25 cellular contexts compared by ENCODE assay signal in genomic region chr13:43782686-43783085, GRCh38. TPM values are rescaled to one million over a fixed set of nuclear protein-coding genes. Genes with fewer than 3 reads are reported as not detected.
DNase-seq lines count a peak whose midpoint lies in the region; ATAC-seq and TF ChIP-seq lines count a peak whose summit lies in the region.
"Had no signal": no experiment of that assay in that cellular context is flagged by ENCODE, and none has a peak within 500 bp of the region (broad histone marks: within the 10 kb centered on the region; RNA-seq: fewer than 3 reads in every experiment).

No MANE protein-coding gene starts in this region.

- H4K20me1 ChIP-seq in HCT116 (ENCODE audit: insufficient read depth), result no peaks in the 10 kb centered on the region

- no TSS peak for BruUV-seq in HCT116 (replicated peaks; lab: Mats Ljungman, UMichigan)

- ATAC-seq in HCT116 (no peak), foreskin keratinocyte (peak; percentile 14)
- ATAC-seq: Right ventricle myocardium inferior had no signal

- H3K27ac ChIP-seq in HCT116 (ENCODE audit: low read depth, low read length) (no peak overlapping the region), foreskin keratinocyte (no peak overlapping the region)
- H3K27ac ChIP-seq: 22Rv1, KMS-11, SJSA1 had no signal

- H3K4me2 ChIP-seq in HCT116 (ENCODE audit: low read length), result peak overlapping the region; percentile 22; the same call in 1 of the 2 replicates
- H3K4me2 ChIP-seq: KMS-11 had no signal

- TF ChIP-seq RAD21 in HCT116 (IDR thresholded peaks at IDR 0.05; ENCODE audit: low read depth), result no peak

- H3K36me3 ChIP-seq in HCT116 (ENCODE audit: control insufficient read depth in 1 of 2, insufficient read depth in 2 of 2, low read length in 2 of 2), result no peaks in the 10 kb centered on the region
- H3K36me3 ChIP-seq: SJSA1 had no signal

- no peaks in the 10 kb centered on the region for H3K9me3 ChIP-seq in HCT116 (ENCODE audit: control insufficient read depth in 1 of 2, insufficient read depth in 1 of 2, low read depth in 1 of 2, low read length in 2 of 2)
- H3K9me3 ChIP-seq: SJSA1 had no signal

- no peaks in the 10 kb centered on the region for H3K36me3 Mint-ChIP-seq in brain
- H3K36me3 Mint-ChIP-seq: CD8-positive, alpha-beta memory T cell had no signal

- H3K27me3 ChIP-seq in HCT116 (ENCODE audit: insufficient read depth, low read length), result no peaks in the 10 kb centered on the region; the same call in 1 of the 2 replicates
- no peaks in the 10 kb centered on the region for H3K27me3 ChIP-seq in foreskin keratinocyte
- H3K27me3 ChIP-seq: SJSA1 had no signal

- no peak overlapping the region for H3K4me3 ChIP-seq in HCT116 (replicated peaks in 1 of 2; ENCODE audit: low read depth in 1 of 2, low read length in 2 of 2)
- H3K4me3 ChIP-seq: SJSA1 had no signal

- no peak overlapping the region for H2AFZ ChIP-seq in HCT116 (ENCODE audit: low read depth, low read length, poor library complexity, severe bottlenecking)

- no peaks in the 10 kb centered on the region for H3K9me3 Mint-ChIP-seq in brain
- H3K9me3 Mint-ChIP-seq: CD8-positive, alpha-beta memory T cell had no signal

- peaks cover 0 to 19% of the 10 kb centered on the region in 2 experiments; a peak in 2 of 4 replicates for H3K4me1 ChIP-seq in HCT116 (ENCODE audit: control insufficient read depth in 1 of 2, insufficient read depth in 2 of 2, low read length in 2 of 2)
- no peaks in the 10 kb centered on the region for H3K4me1 ChIP-seq in foreskin keratinocyte

- CTCF ChIA-PET in HCT116 (lab: Charles Lee), result no interaction called here

- no peaks in the 10 kb centered on the region for H3K79me2 ChIP-seq in HCT116 (ENCODE audit: insufficient read depth, low read length)

- RAD21 ChIA-PET in HCT116 (lab: Charles Lee; ENCODE audit: low non-redundant PET in 1 of 2, low total read pairs in 2 of 2, uncharacterized antibody in 2 of 2, unreplicated experiment in 2 of 2), result no interaction called here

- no peaks in the 10 kb centered on the region for H3K9me2 ChIP-seq in HCT116 (ENCODE audit: insufficient read depth)

- peak overlapping the region; percentile 38 to 87 (median 70) for H3K4me3 Mint-ChIP-seq in brain
- H3K4me3 Mint-ChIP-seq: CD8-positive, alpha-beta memory T cell had no signal

- TF ChIP-seq POLR2A in HCT116 (IDR thresholded peaks at IDR 0.05; ENCODE audit: borderline replicate concordance, extremely low read depth, insufficient read depth, insufficient read length), result no peak

- H3K9ac ChIP-seq in HCT116 (ENCODE audit: low read length), result no peak overlapping the region
- H3K9ac ChIP-seq: KMS-11 had no signal

- H3K27ac Mint-ChIP-seq in brain, result peak overlapping the region; percentile 22 to 76 (median 43)
- H3K27ac Mint-ChIP-seq: CD8-positive, alpha-beta memory T cell had no signal

- H3K27me3 Mint-ChIP-seq in brain, result peaks cover 5% of the 10 kb centered on the region

- peak; percentile 5 for DNase-seq in DMS 273 (lab: John Stamatoyannopoulos, UW; ENCODE audit: unreplicated experiment)
- no peak for DNase-seq in DMS 273 treated with DMSO at 0.1 percent for 48 hours (lab: John Stamatoyannopoulos, UW)
- no peak for DNase-seq in HCT116 (ENCODE audit: low read depth, low spot score)
- peak in 1 of 2 donors; percentile 40 for DNase-seq in foreskin keratinocyte
- DNase-seq in mucosa of gallbladder (ENCODE audit: low spot score), result no peak
- no peak for DNase-seq in H4 (ENCODE audit: low spot score)
- DNase-seq in epidermal melanocyte (ENCODE audit: insufficient read length, low spot score), result no peak
- DNase-seq: AML-193; C1 segment of cervical spinal cord; Calu3; CD8-positive, alpha-beta memory T cell; DMS79; HCEC 1CT; NCI-H1105; NCI-H146; NCI-H2029 treated with DMSO at 0.1 percent for 48 hours; NCI-H2227 treated with DMSO at 0.1 percent for 48 hours; NCI-H524; NCI-H82; OCI-M1 had no signal

- TF ChIP-seq CTCF in HCT116 (IDR thresholded peaks at IDR 0.05 in 2 of 3, conservative IDR thresholded peaks at IDR 0.05 in 1 of 3; ENCODE audit: borderline replicate concordance in 1 of 3, insufficient read depth in 1 of 3, low read depth in 2 of 3, low read length in 2 of 3) (no peak), brain (conservative IDR thresholded peaks at IDR 0.05) (no peak), foreskin keratinocyte (conservative IDR thresholded peaks at IDR 0.05) (no peak)

- peaks cover 78% of the 10 kb centered on the region for H3K4me1 Mint-ChIP-seq in brain

- POLR2A ChIA-PET in HCT116 (lab: Charles Lee), result no interaction called here

- intact Hi-C loops in HCT116 (cut with micrococcal nuclease), result no loop called here

TF ChIP-seq in HCT116, 20 proteins besides CTCF, POLR2A, EP300 and RAD21:
- 0 out of 2 replicates have a peak, but pooled peaks have one; percentile 13 for TF ChIP-seq JUND (IDR thresholded peaks at IDR 0.05)
- no peak for TF ChIP-seq ATF3 (IDR thresholded peaks at IDR 0.05)
- TF ChIP-seq FOSL1 (IDR thresholded peaks at IDR 0.05; ENCODE audit: low read depth), result 0 out of 2 replicates have a peak, but pooled peaks have one; percentile 26
- peak; percentile 38; the same call in 1 of the 2 replicates for TF ChIP-seq CEBPB (IDR thresholded peaks at IDR 0.05; ENCODE audit: low read depth)

RNA-seq across cellular contexts. Expression of gene ENOX1, which starts 4.1 kb away (rescaled TPM):
- total RNA-seq in HCT116 (2021; ENCODE audit: unreplicated experiment) (4.5 TPM), foreskin keratinocyte (0.92 and 1.5 TPM in 2 replicates), mucosa of gallbladder (2.0 TPM)
- 2.0 and 2.8 TPM in 2 replicates for polyA plus RNA-seq in HCT116 (2012)
- polyA plus RNA-seq in brain (ENCODE audit: insufficient read depth, low read depth, low replicate concordance) (3.6 TPM), foreskin keratinocyte (0.55 and 0.66 TPM in 2 replicates)
- total RNA-seq in H4 (2014; rRNA removed; shearing (Covaris generic)), result 0.64 and 0.86 TPM in 2 replicates
- polyA plus RNA-seq: CD8-positive, alpha-beta memory T cell had no signal
